ENCODE assay signal across 13 cellular contexts in genomic region chr11:78381867-78382266, GRCh38.
"Had no signal": no experiment of that assay in that cellular context is flagged by ENCODE, and none has a peak within 500 bp of the region (broad histone marks: within the 10 kb centered on the region; RNA-seq: fewer than 3 reads in every experiment).

No MANE protein-coding gene starts in this region.

- H3K4me3 ChIP-seq: ascending aorta, gastrocnemius medialis, right atrium auricular region, tibial artery had no signal

- H3K9me3 ChIP-seq: gastrocnemius medialis had no signal

- H3K27ac ChIP-seq: ascending aorta, gastrocnemius medialis, right atrium auricular region, tibial artery, WERI-Rb-1 had no signal

- H3K27me3 ChIP-seq: ascending aorta, gastrocnemius medialis, right atrium auricular region, tibial artery had no signal

- H3K4me1 ChIP-seq: ascending aorta had no signal

- H3K36me3 ChIP-seq: gastrocnemius medialis, right atrium auricular region, WERI-Rb-1 had no signal

- DNase-seq: activated CD4-positive, alpha-beta memory T cell treated with anti-CD3 and anti-CD28 coated beads, Interleukin-2, amount 10 ng/mL, durations not matched to agents 7 days and 5 days; activated CD4-positive, alpha-beta T cell treated with anti-CD3 and anti-CD28 coated beads for 36 hours; activated gamma-delta T cell treated with Interleukin-2 at 50 U/mL for 16 hours; activated naive CD8-positive, alpha-beta T cell treated with anti-CD3 and anti-CD28 coated beads, Interleukin-2, amount 10 ng/mL, durations not matched to agents 7 days and 5 days; activated T-cell treated with anti-CD3 and anti-CD28 coated beads, Interleukin-2, amount 50 U/mL, for 72 hours; gastrocnemius medialis; kidney; T-helper 1 cell; tibial artery; WERI-Rb-1 had no signal

- ATAC-seq: activated CD4-positive, alpha-beta T cell treated with anti-CD3 and anti-CD28 coated beads for 36 hours; activated T-cell treated with anti-CD3 and anti-CD28 coated beads, Interleukin-2, amount 50 U/mL, for 72 hours; gastrocnemius medialis; stimulated activated effector memory CD8-positive, alpha-beta T cell treated with anti-CD3 and anti-CD28 coated beads, Interleukin-12 subunit alpha, Interleukin-12 subunit beta, amount 100 ng/mL, for 72 hours had no signal
